In genomic region chr19:28244966-28245365, GRCh38 we compare ENCODE assay signal across 1 cellular context.
TF ChIP-seq lines count a peak whose summit lies in the region.

No MANE protein-coding gene starts in this region.

TF ChIP-seq in SK-N-SH, 30 proteins besides CTCF, POLR2A, EP300 and RAD21:
- TF ChIP-seq REST (IDR thresholded peaks at IDR 0.05; ENCODE audit: low read depth, low read length) (peak; percentile 47; the same call in 1 of the 2 replicates), POLR2AphosphoS5 (IDR thresholded peaks at IDR 0.05; ENCODE audit: low read depth, low read length) (no peak)
